8 cellular contexts compared by ENCODE assay signal in the genomic region with DNA sequence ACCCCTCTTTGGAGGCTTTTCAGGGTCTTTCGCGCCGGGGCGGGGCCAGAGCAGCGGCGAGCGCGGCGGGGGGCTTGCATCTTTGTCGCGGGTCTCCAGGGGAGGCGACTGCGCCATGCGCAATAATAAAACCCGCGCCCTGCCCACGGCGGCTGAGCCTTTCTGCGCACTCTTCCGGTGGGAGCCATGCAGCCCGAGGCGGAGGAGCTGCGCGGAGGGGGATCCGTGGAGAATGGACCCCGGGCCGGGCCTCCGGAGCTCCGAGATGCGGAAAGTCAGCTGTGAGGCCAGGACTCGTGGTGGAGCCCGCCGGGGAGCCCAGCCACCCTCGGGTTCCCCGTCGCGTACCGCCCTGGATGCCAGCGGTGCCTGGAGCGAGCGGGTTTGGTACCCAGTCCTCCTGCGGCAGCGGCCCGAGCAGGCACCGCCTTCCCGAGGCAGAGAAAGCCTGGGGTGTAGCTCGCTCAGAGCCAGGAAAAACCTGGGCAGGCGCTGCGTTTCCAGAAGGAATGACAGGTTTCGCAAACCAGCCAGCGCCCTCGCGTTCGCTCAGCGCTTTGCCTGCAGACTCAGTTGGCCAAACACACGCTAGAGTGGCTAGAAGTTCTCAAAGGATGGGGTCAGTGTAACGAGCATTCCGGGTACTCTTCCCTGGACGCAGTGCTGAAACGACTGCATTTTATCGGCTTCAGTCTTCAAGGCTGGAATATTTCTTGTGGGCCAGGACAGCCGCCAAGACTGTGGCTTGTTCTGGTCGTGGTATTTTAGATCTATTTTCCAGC. TPM values are rescaled to one million over a fixed set of nuclear protein-coding genes. Genes with fewer than 3 reads are reported as not detected.
DNase-seq lines count a peak whose midpoint lies in the region; ATAC-seq and TF ChIP-seq lines count a peak whose summit lies in the region.

No MANE protein-coding gene starts in this region.

- TF ChIP-seq CTCF in HFF-Myc (IDR thresholded peaks at IDR 0.05; ENCODE audit: low read depth, low read length, missing control alignments) (no peak), mesothelial cell of epicardium (IDR thresholded peaks at IDR 0.05; ENCODE audit: unreplicated experiment) (no peak), tibial nerve (IDR thresholded peaks at IDR 0.05) (peak in 1 of 5 experiments; percentile 25)

- peak overlapping the region; percentile 86 to 98 (median 94) for H3K27ac ChIP-seq in tibial nerve

- peak overlapping the region; percentile 77 for H3K4me3 Mint-ChIP-seq in T-helper 2 cell treated with Interferon-gamma antibody and Interleukin-4, amounts not matched to agents 5 μg/mL and 100 μg/mL, for 36 hours
- H3K4me3 Mint-ChIP-seq in mesothelial cell of epicardium = peak overlapping the region; percentile 89

- H3K4me1 Mint-ChIP-seq in T-helper 2 cell treated with Interferon-gamma antibody and Interleukin-4, amounts not matched to agents 5 μg/mL and 100 μg/mL, for 36 hours (ENCODE audit: low read depth) = peaks cover 8% of the 10 kb centered on the region
- H3K4me1 Mint-ChIP-seq in mesothelial cell of epicardium = peaks cover 46% of the 10 kb centered on the region

- H3K9me3 Mint-ChIP-seq in T-helper 2 cell treated with Interferon-gamma antibody and Interleukin-4, amounts not matched to agents 5 μg/mL and 100 μg/mL, for 36 hours = no peaks in the 10 kb centered on the region
- no peaks in the 10 kb centered on the region for H3K9me3 Mint-ChIP-seq in mesothelial cell of epicardium

- peaks cover 66% of the 10 kb centered on the region for H3K27me3 Mint-ChIP-seq in T-helper 2 cell treated with Interferon-gamma antibody and Interleukin-4, amounts not matched to agents 5 μg/mL and 100 μg/mL, for 36 hours (ENCODE audit: low read depth)
- no peaks in the 10 kb centered on the region for H3K27me3 Mint-ChIP-seq in mesothelial cell of epicardium (ENCODE audit: low read depth)

- no peaks in the 10 kb centered on the region for H3K9me3 ChIP-seq in tibial nerve

- peak in 1 of 2 donors; percentile 76 for TF ChIP-seq EP300 in tibial nerve (IDR thresholded peaks at IDR 0.05)

- H3K4me1 ChIP-seq in tibial nerve = peaks cover 0 to 35% (median 3%) of the 10 kb centered on the region in 4 donors

- H3K36me3 Mint-ChIP-seq in T-helper 2 cell treated with Interferon-gamma antibody and Interleukin-4, amounts not matched to agents 5 μg/mL and 100 μg/mL, for 36 hours (ENCODE audit: low read depth) = no peaks in the 10 kb centered on the region
- H3K36me3 Mint-ChIP-seq in mesothelial cell of epicardium = peaks cover 17% of the 10 kb centered on the region

- DNase-seq in AG08395 (ENCODE audit: low spot score) (peak; percentile 57), HFF-Myc (ENCODE audit: extremely low read depth, low read depth) (peak; percentile 4), epidermal melanocyte (ENCODE audit: insufficient read length, low spot score) (peak; percentile 38), mesothelial cell of epicardium (ENCODE audit: low spot score in 2 of 2, unreplicated experiment in 2 of 2) (peak; percentile 21 to 58), tibial nerve (ENCODE audit: low spot score in 2 of 2) (peak; percentile 37 to 39), DMS114 treated with DMSO at 0.1 percent for 48 hours (lab: John Stamatoyannopoulos, UW; ENCODE audit: unreplicated experiment) (no peak)
- DNase-seq in T-helper 2 cell treated with Interferon-gamma antibody and Interleukin-4, amounts not matched to agents 5 μg/mL and 100 μg/mL, for 36 hours (ENCODE audit: low spot score) = peak; percentile 21

- H3K36me3 ChIP-seq in tibial nerve = peaks cover 0 to 6% (median 0%) of the 10 kb centered on the region in 3 donors

- no peak for ATAC-seq in HG03175 (IDR thresholded peaks at IDR 0.05; ENCODE audit: unreplicated experiment)

- 1% methylated on average over 30 to 60 of the region's 63 CpGs for WGBS in tibial nerve, 2 donors

- peaks cover 0 to 7% of the 10 kb centered on the region in 2 donors for H3K27me3 ChIP-seq in tibial nerve

- peak in 1 of 2 donors; percentile 40 for TF ChIP-seq POLR2A in tibial nerve (IDR thresholded peaks at IDR 0.05)

- H3K4me3 ChIP-seq in HFF-Myc (replicated peaks; ENCODE audit: low read depth, low read length) = peak overlapping the region; percentile 65
- H3K4me3 ChIP-seq in tibial nerve = peak overlapping the region; percentile 64 to 97 (median 85)

- peak overlapping the region; percentile 6 for H3K27ac Mint-ChIP-seq in T-helper 2 cell treated with Interferon-gamma antibody and Interleukin-4, amounts not matched to agents 5 μg/mL and 100 μg/mL, for 36 hours
- H3K27ac Mint-ChIP-seq in mesothelial cell of epicardium = peak overlapping the region; percentile 96

RNA-seq across cellular contexts. Expression of a gene that starts 1.3 kb away (rescaled TPM):
- total RNA-seq in mesothelial cell of epicardium = 736 to 747 TPM (median 737 TPM) in 3 replicates
- 100 to 1,000 TPM; 214 to 268 (median 232) TPM for total RNA-seq in tibial nerve
